1 cellular context compared by ENCODE assay signal in the genomic region with DNA sequence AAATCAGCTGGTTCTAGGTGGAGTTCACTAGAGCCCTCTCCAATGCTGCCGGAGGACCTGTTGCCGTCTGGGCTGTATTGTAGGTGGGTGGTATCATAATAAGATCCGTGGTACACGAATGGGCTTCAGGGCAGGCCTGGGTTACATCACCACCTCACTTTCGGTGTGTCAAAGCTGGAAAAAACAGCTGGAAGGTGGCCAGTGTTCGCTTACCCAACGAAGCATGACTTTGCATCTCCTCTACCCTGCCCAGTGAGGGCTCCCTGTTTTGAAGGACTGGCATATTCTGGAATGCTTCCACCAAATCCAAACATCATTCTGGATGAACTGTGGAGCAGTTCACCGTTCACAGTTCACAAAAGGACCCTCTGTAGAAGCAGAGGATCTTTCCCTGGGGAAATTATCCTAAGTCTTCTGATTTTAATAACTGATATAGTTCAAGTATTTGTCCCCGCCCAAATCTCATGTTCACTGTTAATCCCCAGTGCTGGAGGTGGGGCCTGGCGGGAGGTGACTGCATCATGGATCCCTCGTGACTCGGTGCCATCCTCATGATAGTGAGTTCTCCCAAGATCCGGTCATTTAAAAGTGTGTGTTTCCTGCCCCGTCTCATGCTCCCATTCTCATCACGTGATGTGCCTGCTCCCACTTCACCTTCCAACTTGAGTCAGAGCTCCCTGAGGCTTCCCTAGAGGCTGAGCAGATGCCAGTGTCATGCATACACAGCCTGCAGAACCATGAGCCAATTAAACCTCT.
TF ChIP-seq lines count a peak whose summit lies in the region.

No MANE protein-coding gene starts in this region.

TF ChIP-seq in SK-N-SH treated with all-trans-retinoic acid at 6 μM for 48 hours, 23 proteins besides CTCF, POLR2A, EP300 and RAD21 (continued from another document):
- TF ChIP-seq, protein P1, sequence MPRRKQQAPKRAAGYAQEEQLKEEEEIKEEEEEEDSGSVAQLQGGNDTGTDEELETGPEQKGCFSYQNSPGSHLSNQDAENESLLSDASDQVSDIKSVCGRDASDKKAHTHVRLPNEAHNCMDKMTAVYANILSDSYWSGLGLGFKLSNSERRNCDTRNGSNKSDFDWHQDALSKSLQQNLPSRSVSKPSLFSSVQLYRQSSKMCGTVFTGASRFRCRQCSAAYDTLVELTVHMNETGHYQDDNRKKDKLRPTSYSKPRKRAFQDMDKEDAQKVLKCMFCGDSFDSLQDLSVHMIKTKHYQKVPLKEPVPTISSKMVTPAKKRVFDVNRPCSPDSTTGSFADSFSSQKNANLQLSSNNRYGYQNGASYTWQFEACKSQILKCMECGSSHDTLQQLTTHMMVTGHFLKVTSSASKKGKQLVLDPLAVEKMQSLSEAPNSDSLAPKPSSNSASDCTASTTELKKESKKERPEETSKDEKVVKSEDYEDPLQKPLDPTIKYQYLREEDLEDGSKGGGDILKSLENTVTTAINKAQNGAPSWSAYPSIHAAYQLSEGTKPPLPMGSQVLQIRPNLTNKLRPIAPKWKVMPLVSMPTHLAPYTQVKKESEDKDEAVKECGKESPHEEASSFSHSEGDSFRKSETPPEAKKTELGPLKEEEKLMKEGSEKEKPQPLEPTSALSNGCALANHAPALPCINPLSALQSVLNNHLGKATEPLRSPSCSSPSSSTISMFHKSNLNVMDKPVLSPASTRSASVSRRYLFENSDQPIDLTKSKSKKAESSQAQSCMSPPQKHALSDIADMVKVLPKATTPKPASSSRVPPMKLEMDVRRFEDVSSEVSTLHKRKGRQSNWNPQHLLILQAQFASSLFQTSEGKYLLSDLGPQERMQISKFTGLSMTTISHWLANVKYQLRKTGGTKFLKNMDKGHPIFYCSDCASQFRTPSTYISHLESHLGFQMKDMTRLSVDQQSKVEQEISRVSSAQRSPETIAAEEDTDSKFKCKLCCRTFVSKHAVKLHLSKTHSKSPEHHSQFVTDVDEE (CRISPR knock-in tag; IDR thresholded peaks at IDR 0.05): no peak
- no peak for TF ChIP-seq GLIS3 (CRISPR knock-in tag; IDR thresholded peaks at IDR 0.05)
- no peak for TF ChIP-seq ZNF8 (CRISPR knock-in tag; IDR thresholded peaks at IDR 0.05)
- TF ChIP-seq TCF4 (CRISPR knock-in tag; IDR thresholded peaks at IDR 0.05; ENCODE audit: borderline replicate concordance): no peak
- TF ChIP-seq ZNF70 (CRISPR knock-in tag; IDR thresholded peaks at IDR 0.05): no peak
- no peak for TF ChIP-seq ZFP30 (CRISPR knock-in tag; IDR thresholded peaks at IDR 0.05)
- TF ChIP-seq ESRRG (CRISPR knock-in tag; IDR thresholded peaks at IDR 0.05): no peak
- TF ChIP-seq, protein P2, sequence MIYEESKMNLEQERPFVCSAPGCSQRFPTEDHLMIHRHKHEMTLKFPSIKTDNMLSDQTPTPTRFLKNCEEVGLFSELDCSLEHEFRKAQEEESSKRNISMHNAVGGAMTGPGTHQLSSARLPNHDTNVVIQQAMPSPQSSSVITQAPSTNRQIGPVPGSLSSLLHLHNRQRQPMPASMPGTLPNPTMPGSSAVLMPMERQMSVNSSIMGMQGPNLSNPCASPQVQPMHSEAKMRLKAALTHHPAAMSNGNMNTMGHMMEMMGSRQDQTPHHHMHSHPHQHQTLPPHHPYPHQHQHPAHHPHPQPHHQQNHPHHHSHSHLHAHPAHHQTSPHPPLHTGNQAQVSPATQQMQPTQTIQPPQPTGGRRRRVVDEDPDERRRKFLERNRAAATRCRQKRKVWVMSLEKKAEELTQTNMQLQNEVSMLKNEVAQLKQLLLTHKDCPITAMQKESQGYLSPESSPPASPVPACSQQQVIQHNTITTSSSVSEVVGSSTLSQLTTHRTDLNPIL (CRISPR knock-in tag; IDR thresholded peaks at IDR 0.05; ENCODE audit: low read depth): no peak
- TF ChIP-seq, protein P3, sequence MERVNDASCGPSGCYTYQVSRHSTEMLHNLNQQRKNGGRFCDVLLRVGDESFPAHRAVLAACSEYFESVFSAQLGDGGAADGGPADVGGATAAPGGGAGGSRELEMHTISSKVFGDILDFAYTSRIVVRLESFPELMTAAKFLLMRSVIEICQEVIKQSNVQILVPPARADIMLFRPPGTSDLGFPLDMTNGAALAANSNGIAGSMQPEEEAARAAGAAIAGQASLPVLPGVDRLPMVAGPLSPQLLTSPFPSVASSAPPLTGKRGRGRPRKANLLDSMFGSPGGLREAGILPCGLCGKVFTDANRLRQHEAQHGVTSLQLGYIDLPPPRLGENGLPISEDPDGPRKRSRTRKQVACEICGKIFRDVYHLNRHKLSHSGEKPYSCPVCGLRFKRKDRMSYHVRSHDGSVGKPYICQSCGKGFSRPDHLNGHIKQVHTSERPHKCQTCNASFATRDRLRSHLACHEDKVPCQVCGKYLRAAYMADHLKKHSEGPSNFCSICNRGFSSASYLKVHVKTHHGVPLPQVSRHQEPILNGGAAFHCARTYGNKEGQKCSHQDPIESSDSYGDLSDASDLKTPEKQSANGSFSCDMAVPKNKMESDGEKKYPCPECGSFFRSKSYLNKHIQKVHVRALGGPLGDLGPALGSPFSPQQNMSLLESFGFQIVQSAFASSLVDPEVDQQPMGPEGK (CRISPR knock-in tag; IDR thresholded peaks at IDR 0.05; ENCODE audit: borderline replicate concordance): no peak
- TF ChIP-seq ZC3H10 (CRISPR knock-in tag; IDR thresholded peaks at IDR 0.05): no peak
- no peak for TF ChIP-seq BACH2 (CRISPR knock-in tag; IDR thresholded peaks at IDR 0.05; ENCODE audit: borderline replicate concordance)
- no peak for TF ChIP-seq CSDC2 (CRISPR knock-in tag; IDR thresholded peaks at IDR 0.05)
- TF ChIP-seq PPARA (CRISPR knock-in tag; IDR thresholded peaks at IDR 0.05; ENCODE audit: borderline replicate concordance): no peak
